In the genomic region with DNA sequence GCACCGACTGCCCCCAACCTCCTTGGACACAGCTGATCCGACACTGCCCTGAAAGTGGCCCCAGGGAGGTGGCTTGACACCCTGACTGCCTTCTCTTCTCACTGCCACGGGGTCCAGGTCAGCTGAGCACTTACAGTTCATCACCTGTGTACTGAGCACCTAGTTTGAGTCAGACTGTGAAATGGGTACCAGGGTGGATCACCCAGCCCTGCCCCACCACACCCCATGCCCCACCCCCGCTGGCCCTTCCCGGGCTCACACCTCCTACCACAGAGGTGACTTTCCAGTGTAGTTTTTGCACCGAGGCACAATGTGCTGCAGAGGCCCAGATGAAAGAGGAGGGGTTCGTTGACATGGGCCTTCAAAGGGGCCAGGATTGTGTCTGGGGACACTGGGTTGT, we compare ENCODE assay signal across 6 cellular contexts.
"Had no signal": no experiment of that assay in that cellular context is flagged by ENCODE, and none has a peak within 500 bp of the region (broad histone marks: within the 10 kb centered on the region; RNA-seq: fewer than 3 reads in every experiment).

No MANE protein-coding gene starts in this region.

- DNase-seq: H9, HCEC 1CT, HFFc6, IMR-90 had no signal

- H3K4me3 ChIP-seq: GM23338, K562 had no signal

- ATAC-seq: GM23338, K562 had no signal

- H3K4me2 ChIP-seq: GM23338 had no signal

- H3K4me3 Mint-ChIP-seq: GM23338, H9, HFFc6 had no signal

- H2AFZ ChIP-seq: GM23338 had no signal

- H3K27ac Mint-ChIP-seq: GM23338, H9, HFFc6 had no signal

- H3K9me3 Mint-ChIP-seq: HFFc6 had no signal
